In the genomic region with DNA sequence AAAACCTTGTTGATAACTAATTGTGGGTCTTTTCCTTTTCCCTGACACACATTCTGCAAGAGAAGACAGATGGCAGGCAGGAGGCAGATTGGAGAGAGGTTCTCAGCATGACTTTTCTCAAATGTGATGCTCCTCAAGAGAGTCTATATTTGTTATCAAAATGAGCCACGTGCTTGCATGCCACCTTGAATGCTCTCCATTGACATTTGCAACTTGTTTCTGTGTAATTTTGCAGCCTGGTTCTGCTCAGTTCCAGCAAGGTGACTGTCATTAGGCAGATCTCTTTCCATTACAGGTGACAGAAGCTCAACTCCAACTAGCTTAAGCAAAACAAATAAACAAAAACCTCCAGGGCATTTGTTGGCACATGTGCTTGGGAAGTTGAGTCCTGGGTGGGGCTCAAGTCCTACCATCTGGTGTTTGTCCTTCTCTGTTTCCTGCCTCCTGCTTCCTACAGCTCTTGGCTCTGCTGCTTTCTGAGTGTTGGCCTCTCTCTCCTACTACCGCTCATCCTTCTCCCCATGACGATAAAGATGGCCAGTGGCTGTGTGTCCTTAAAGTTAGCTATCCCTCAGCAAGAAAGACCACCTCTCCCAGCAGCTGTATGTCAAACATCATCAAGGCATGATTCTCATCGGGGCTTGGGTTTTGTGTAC, we compare ENCODE assay signal across 12 cellular contexts. TPM values are rescaled to one million over a fixed set of nuclear protein-coding genes. Genes with fewer than 3 reads are reported as not detected.
A peak's percentile ranks its signal among the peaks of the same experiment; 100 is the strongest.
DNase-seq lines count a peak whose midpoint lies in the region; ATAC-seq and TF ChIP-seq lines count a peak whose summit lies in the region.
"Had no signal": no experiment of that assay in that cellular context is flagged by ENCODE, and none has a peak within 500 bp of the region (broad histone marks: within the 10 kb centered on the region; RNA-seq: fewer than 3 reads in every experiment).

No MANE protein-coding gene starts in this region.

- H3K4me1 ChIP-seq in colonic mucosa, result no peaks in the 10 kb centered on the region
- peaks cover 0 to 28% of the 10 kb centered on the region in 2 donors for H3K4me1 ChIP-seq in left lung
- H3K4me1 ChIP-seq in body of pancreas, result no peaks in the 10 kb centered on the region

- intact Hi-C loops in Right ventricle myocardium inferior (cut with DNase I), result no loop called here
- intact Hi-C loops in cardiac septum (cut with DNase I), result no loop called here
- intact Hi-C loops in colonic mucosa (cut with DNase I), result no loop called here
- intact Hi-C loops in left lung (cut with DNase I), result no loop called here
- intact Hi-C loops in body of pancreas (cut with DNase I), result no loop called here

- TF ChIP-seq POLR2A in body of pancreas (IDR thresholded peaks at IDR 0.05), result no peak

- H3K36me3 ChIP-seq in colonic mucosa (no peaks in the 10 kb centered on the region), left lung (no peaks in the 10 kb centered on the region), body of pancreas (replicated peaks in 1 of 2; ENCODE audit: insufficient read depth in 1 of 2, low read depth in 2 of 2) (no peaks in the 10 kb centered on the region)

- 65 to 68% methylated on average over 4 of the region's 4 CpGs for WGBS in body of pancreas, 2 donors

- H3K27me3 ChIP-seq in colonic mucosa, result no peaks in the 10 kb centered on the region
- no peaks in the 10 kb centered on the region for H3K27me3 ChIP-seq in left lung
- H3K27me3 ChIP-seq in body of pancreas, result no peaks in the 10 kb centered on the region

- TF ChIP-seq CTCF in colonic mucosa (IDR thresholded peaks at IDR 0.05), result no peak
- no peak for TF ChIP-seq CTCF in left lung (IDR thresholded peaks at IDR 0.05)
- no peak for TF ChIP-seq CTCF in body of pancreas (IDR thresholded peaks at IDR 0.05)

- DNase-seq in Right ventricle myocardium inferior (ENCODE audit: missing footprints) (no peak), cardiac septum (ENCODE audit: low spot score) (no peak), colonic mucosa (no peak), left lung (no peak), SK-N-DZ (ENCODE audit: low spot score) (no peak), body of pancreas (no peak)
- DNase-seq in stimulated activated CD4-positive, alpha-beta T cell treated with anti-CD3 and anti-CD28 coated beads, Interleukin-4, amount 100 ng/mL, for 24 hours, result no peak
- DNase-seq: activated CD8-positive, alpha-beta memory T cell treated with anti-CD3 and anti-CD28 coated beads, Interleukin-2, amount 50 U/mL, for 4 hours; NCI-H187 treated with DMSO at 0.1 percent for 48 hours; nucleus accumbens; stimulated activated naive CD8-positive, alpha-beta T cell treated with anti-CD3 and anti-CD28 coated beads, Interleukin-15, Interleukin-2, amounts not matched to agents 100 U/mL and 50 U/mL, for 24 hours had no signal

- H3K4me3 ChIP-seq in colonic mucosa (no peak overlapping the region), left lung (no peak overlapping the region), body of pancreas (no peak overlapping the region)

- H3K9me3 ChIP-seq in colonic mucosa, result no peaks in the 10 kb centered on the region
- no peaks in the 10 kb centered on the region for H3K9me3 ChIP-seq in left lung
- H3K9me3 ChIP-seq in body of pancreas, result no peaks in the 10 kb centered on the region

- ATAC-seq in Right ventricle myocardium inferior (peak; percentile 61), left lung (no peak), GM21619 (IDR thresholded peaks at IDR 0.05; ENCODE audit: unreplicated experiment) (no peak), body of pancreas (no peak)
- ATAC-seq: stimulated activated naive CD8-positive, alpha-beta T cell treated with anti-CD3 and anti-CD28 coated beads, Interleukin-15, Interleukin-2, amounts not matched to agents 100 U/mL and 50 U/mL, for 24 hours had no signal

- peak overlapping the region; percentile 7 for H3K27ac ChIP-seq in colonic mucosa
- H3K27ac ChIP-seq in left lung, result peak overlapping the region; percentile 15 to 46
- no peak overlapping the region for H3K27ac ChIP-seq in body of pancreas

- no peak overlapping the region for H3K9ac ChIP-seq in colonic mucosa (ENCODE audit: low read depth in 2 of 2, low read length in 2 of 2)

RNA-seq across cellular contexts. Expression of gene GRK5, which starts 56.7 kb away (rescaled TPM):
- 48.6 TPM for total RNA-seq in Right ventricle myocardium inferior
- 17.6 TPM for total RNA-seq in cardiac septum
- total RNA-seq in colonic mucosa, result 10 to 100 TPM in 1 of 2 donors, 1 to 10 TPM in 1; 4.6 to 12.7 TPM
- 10 to 100 TPM; 34.6 to 39.2 TPM for total RNA-seq in left lung
- polyA plus RNA-seq in SK-N-DZ (2014; cell fraction: cytosol; rRNA removed), result 57.8 and 65.3 TPM in 2 replicates
- 48.9 and 53.5 TPM in 2 replicates for polyA plus RNA-seq in SK-N-DZ (2014; cell fraction: nucleus; rRNA removed)
- 1 to 10 TPM; 3.4 to 4.9 TPM for total RNA-seq in body of pancreas

Comparison
In these comparisons a context has a peak if more than half of its experiments do, and no peak if none do; other contexts are left out.
1. H3K27ac ChIP-seq: peak in colonic mucosa (single experiment) and left lung (2 of 2); none in body of pancreas (0 of 4).